Comparison of ENCODE assay signal across 11 cellular contexts in the genomic region with DNA sequence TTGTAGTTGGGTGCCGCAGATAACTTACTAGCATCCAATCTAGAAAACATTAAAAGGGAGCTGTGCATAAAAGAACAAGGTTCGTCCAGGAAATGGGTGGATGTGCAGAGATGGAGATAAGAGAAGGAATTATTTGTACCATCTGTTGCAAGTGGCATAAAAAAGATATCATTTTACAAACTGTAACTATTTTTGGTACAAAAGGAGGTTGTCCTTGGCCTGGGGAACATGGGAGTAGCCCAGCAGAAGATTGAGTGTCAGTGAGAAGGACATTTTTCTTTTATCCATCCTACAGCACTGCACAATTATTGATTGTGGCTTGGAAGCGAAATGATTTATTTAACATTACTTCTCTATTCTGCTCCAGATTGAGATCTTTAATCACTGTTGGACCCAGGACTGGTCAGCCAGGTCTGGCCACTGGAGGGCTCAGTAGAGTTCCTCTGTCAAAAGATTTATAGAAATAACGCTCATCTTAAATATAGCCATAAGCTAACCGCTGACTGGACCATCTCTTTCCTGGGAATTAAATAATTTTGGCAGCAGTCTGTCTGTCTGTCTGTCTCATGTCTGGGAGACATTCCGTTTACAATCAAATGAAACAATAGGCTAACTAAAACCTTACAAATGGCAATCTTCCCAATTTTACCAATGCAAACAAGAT.
DNase-seq lines count a peak whose midpoint lies in the region; ATAC-seq, FAIRE-seq and TF ChIP-seq lines count a peak whose summit lies in the region.
"Had no signal": no experiment of that assay in that cellular context is flagged by ENCODE, and none has a peak within 500 bp of the region (broad histone marks: within the 10 kb centered on the region; RNA-seq: fewer than 3 reads in every experiment).

No MANE protein-coding gene starts in this region.

- TF ChIP-seq CTCF in heart right ventricle (IDR thresholded peaks at IDR 0.05) (peak in 3 of 9 donors; percentile 10 to 18 (median 15)), right atrium auricular region (IDR thresholded peaks at IDR 0.05) (no peak), K562 (IDR thresholded peaks at IDR 0.05 in 2 of 3, conservative IDR thresholded peaks at IDR 0.05 in 1 of 3; ENCODE audit: insufficient read depth in 2 of 3, low read depth in 1 of 3, low read length in 3 of 3) (peak in 2 of 3 experiments; percentile 17 to 29; a peak in 1 of 6 replicates)

- DNase-seq in heart right ventricle (no peak), right atrium auricular region (ENCODE audit: low spot score) (no peak), K562 (ENCODE audit: extremely low read depth in 1 of 4, low spot score in 3 of 4) (no peak), kidney glomerular epithelial cell (lab: John Stamatoyannopoulos, UW) (peak; percentile 66), A172 (ENCODE audit: low spot score) (no peak), NCI-H82 treated with DMSO at 0.1 percent for 48 hours (lab: John Stamatoyannopoulos, UW; ENCODE audit: unreplicated experiment) (no peak), KG1 (lab: John Stamatoyannopoulos, UW) (no peak)
- DNase-seq in activated T-helper 2 cell treated with anti-CD3 and anti-CD28 coated beads, Interferon-gamma antibody, Interleukin-2, Interleukin-4, amounts not matched to agents 10 μg/mL and 5 μg/mL and 100 μg/mL, durations not matched to agents 14 hours and 24 hours and 36 hours (ENCODE audit: low spot score): no peak

- in situ Hi-C loops in K562 (cut with MboI): no loop called here

- no peak for TF ChIP-seq EP300 in K562 (IDR thresholded peaks at IDR 0.05; ENCODE audit: low read length)

- peaks cover 47% of the 10 kb centered on the region for H3K4me1 Mint-ChIP-seq in activated T-helper 2 cell treated with anti-CD3 and anti-CD28 coated beads, Interferon-gamma antibody, Interleukin-2, Interleukin-4, amounts not matched to agents 10 μg/mL and 5 μg/mL and 100 μg/mL, durations not matched to agents 14 hours and 24 hours and 36 hours (ENCODE audit: low read depth)

- no peak overlapping the region for H2AFZ ChIP-seq in K562 (ENCODE audit: low read depth, low read length)

- no TSS peak for BruUV-seq in K562 (replicated peaks; lab: Mats Ljungman, UMichigan)

- no peak overlapping the region for H3K4me3 Mint-ChIP-seq in activated T-helper 2 cell treated with anti-CD3 and anti-CD28 coated beads, Interferon-gamma antibody, Interleukin-2, Interleukin-4, amounts not matched to agents 10 μg/mL and 5 μg/mL and 100 μg/mL, durations not matched to agents 14 hours and 24 hours and 36 hours (ENCODE audit: low read depth)
- H3K4me3 Mint-ChIP-seq: memory B cell had no signal

- H3K4me1 ChIP-seq in heart right ventricle: peaks cover 2 to 59% (median 42%) of the 10 kb centered on the region in 9 donors
- H3K4me1 ChIP-seq in right atrium auricular region: peaks cover 0 to 41% of the 10 kb centered on the region in 2 donors
- no peaks in the 10 kb centered on the region for H3K4me1 ChIP-seq in K562 (replicated peaks in 1 of 2; ENCODE audit: control insufficient read depth in 2 of 2, insufficient read depth in 2 of 2, low read length in 2 of 2)

- H3K36me3 ChIP-seq in heart right ventricle (peaks cover 0 to 7% (median 0%) of the 10 kb centered on the region in 9 donors), right atrium auricular region (no peaks in the 10 kb centered on the region), K562 (ENCODE audit: control insufficient read depth, insufficient read depth, low read length) (no peaks in the 10 kb centered on the region)
- H3K36me3 ChIP-seq: BLaER1, tibial nerve had no signal

- TF ChIP-seq POLR2A in K562 (conservative IDR thresholded peaks at IDR 0.05): no peak

- peak overlapping the region in 1 of 10 donors; percentile 3 for H3K4me3 ChIP-seq in heart right ventricle
- H3K4me3 ChIP-seq in right atrium auricular region: no peak overlapping the region
- no peak overlapping the region for H3K4me3 ChIP-seq in K562
- H3K4me3 ChIP-seq: BLaER1, tibial nerve had no signal

- WGBS in heart right ventricle, 2 donors: 60 to 63% methylated on average over 6 of the region's 6 CpGs
- WGBS in K562 (ENCODE audit: insufficient coverage, low coverage, missing lambda C conversion rate): 2% methylated on average over 6 of the region's 6 CpGs

- peaks cover 24% of the 10 kb centered on the region for H3K27me3 Mint-ChIP-seq in activated T-helper 2 cell treated with anti-CD3 and anti-CD28 coated beads, Interferon-gamma antibody, Interleukin-2, Interleukin-4, amounts not matched to agents 10 μg/mL and 5 μg/mL and 100 μg/mL, durations not matched to agents 14 hours and 24 hours and 36 hours (ENCODE audit: low read depth)

- TF ChIP-seq RAD21 in K562 (CRISPR knock-in tag; conservative IDR thresholded peaks at IDR 0.05 in 1 of 2, IDR thresholded peaks at IDR 0.05 in 1 of 2): no peak

- POLR2A ChIA-PET in K562 (lab: Yijun Ruan, JAX): no interaction called here

- H3K79me2 ChIP-seq in K562 (ENCODE audit: control insufficient read depth, insufficient read depth, low read length): no peaks in the 10 kb centered on the region

- H3K9me1 ChIP-seq in K562 (ENCODE audit: control insufficient read depth, insufficient read depth, low read length): no peaks in the 10 kb centered on the region

- no peak overlapping the region for H3K4me2 ChIP-seq in K562 (ENCODE audit: insufficient read depth, low read length)

- CTCF ChIA-PET in K562 (lab: Yijun Ruan, JAX; ENCODE audit: low intra/inter-chr PET ratio): no interaction called here

- H3K27me3 ChIP-seq in heart right ventricle: no peaks in the 10 kb centered on the region
- no peaks in the 10 kb centered on the region for H3K27me3 ChIP-seq in right atrium auricular region
- peaks cover 13 to 16% of the 10 kb centered on the region in 2 experiments; a peak in 3 of 5 replicates for H3K27me3 ChIP-seq in K562 (ENCODE audit: control insufficient read depth in 2 of 2, insufficient read depth in 2 of 2, low read length in 2 of 2)
- H3K27me3 ChIP-seq: BLaER1, tibial nerve had no signal

- no peak overlapping the region for H3K9ac ChIP-seq in K562 (ENCODE audit: insufficient read depth in 1 of 2, low read depth in 2 of 2, low read length in 2 of 2)
- H3K9ac ChIP-seq: BLaER1 had no signal

- H3K9me3 ChIP-seq in heart right ventricle (no peaks in the 10 kb centered on the region), right atrium auricular region (no peaks in the 10 kb centered on the region), K562 (replicated peaks; ENCODE audit: control insufficient read depth, insufficient read depth, low read depth, low read length) (no peaks in the 10 kb centered on the region)
- H3K9me3 ChIP-seq: BLaER1, tibial nerve had no signal

- no peaks in the 10 kb centered on the region for H3K36me3 Mint-ChIP-seq in activated T-helper 2 cell treated with anti-CD3 and anti-CD28 coated beads, Interferon-gamma antibody, Interleukin-2, Interleukin-4, amounts not matched to agents 10 μg/mL and 5 μg/mL and 100 μg/mL, durations not matched to agents 14 hours and 24 hours and 36 hours (ENCODE audit: low read depth)
- H3K36me3 Mint-ChIP-seq: memory B cell had no signal

- peak; percentile 35 for FAIRE-seq in K562 (lab: Jason Lieb, UNC)

- ATAC-seq in heart right ventricle: peak in 2 of 8 donors; percentile 6 to 11
- 0 out of 3 replicates have a peak, but pooled peaks have one; percentile 42 for ATAC-seq in K562

- H3K27ac Mint-ChIP-seq in activated T-helper 2 cell treated with anti-CD3 and anti-CD28 coated beads, Interferon-gamma antibody, Interleukin-2, Interleukin-4, amounts not matched to agents 10 μg/mL and 5 μg/mL and 100 μg/mL, durations not matched to agents 14 hours and 24 hours and 36 hours: no peak overlapping the region
- H3K27ac Mint-ChIP-seq: memory B cell had no signal

- H3K27ac ChIP-seq in heart right ventricle: peak overlapping the region in 7 of 10 donors; percentile 22 to 69 (median 42)
- H3K27ac ChIP-seq in right atrium auricular region: peak overlapping the region in 1 of 2 donors; percentile 15
- no peak overlapping the region for H3K27ac ChIP-seq in K562 (ENCODE audit: extremely low read depth, low read depth, low read length)
- H3K27ac ChIP-seq: BLaER1 had no signal

- no peaks in the 10 kb centered on the region for H3K9me3 Mint-ChIP-seq in activated T-helper 2 cell treated with anti-CD3 and anti-CD28 coated beads, Interferon-gamma antibody, Interleukin-2, Interleukin-4, amounts not matched to agents 10 μg/mL and 5 μg/mL and 100 μg/mL, durations not matched to agents 14 hours and 24 hours and 36 hours
- H3K9me3 Mint-ChIP-seq: memory B cell had no signal

- H4K20me1 ChIP-seq in K562 (replicated peaks; ENCODE audit: control insufficient read depth, insufficient read depth, low read length): no peaks in the 10 kb centered on the region; the same call in 1 of the 2 replicates
- H4K20me1 ChIP-seq: BLaER1 had no signal

- intact Hi-C loops in heart right ventricle (cut with DNase I) (no loop called here), K562 (cut with micrococcal nuclease) (no loop called here)
- intact Hi-C loops in activated T-helper 2 cell treated with anti-CD3 and anti-CD28 coated beads, Interferon-gamma antibody, Interleukin-2, Interleukin-4, amounts not matched to agents 10 μg/mL and 5 μg/mL and 100 μg/mL, durations not matched to agents 14 hours and 24 hours and 36 hours (cut with micrococcal nuclease): loop anchor here (5.0 to 10.0 kb wide), 5 partner anchors 142 to 1098 kb away; a partner anchor contains a TSS

TF ChIP-seq in K562, 482 proteins besides CTCF, POLR2A, EP300 and RAD21:
- TF ChIP-seq SRSF1 (IDR thresholded peaks at IDR 0.05; ENCODE audit: low read depth, low read length): no peak
- no peak for TF ChIP-seq CREB1 (IDR thresholded peaks at IDR 0.05)
- no peak for TF ChIP-seq CREB1 (CRISPR knock-in tag; IDR thresholded peaks at IDR 0.05)

Comparison
In these comparisons a context has a peak if more than half of its experiments do, and no peak if none do; other contexts are left out.
1. CTCF ChIP-seq: peak in K562 (2 of 3); none in right atrium auricular region (0 of 2).